ENCODE assay signal across 16 cellular contexts in the genomic region with DNA sequence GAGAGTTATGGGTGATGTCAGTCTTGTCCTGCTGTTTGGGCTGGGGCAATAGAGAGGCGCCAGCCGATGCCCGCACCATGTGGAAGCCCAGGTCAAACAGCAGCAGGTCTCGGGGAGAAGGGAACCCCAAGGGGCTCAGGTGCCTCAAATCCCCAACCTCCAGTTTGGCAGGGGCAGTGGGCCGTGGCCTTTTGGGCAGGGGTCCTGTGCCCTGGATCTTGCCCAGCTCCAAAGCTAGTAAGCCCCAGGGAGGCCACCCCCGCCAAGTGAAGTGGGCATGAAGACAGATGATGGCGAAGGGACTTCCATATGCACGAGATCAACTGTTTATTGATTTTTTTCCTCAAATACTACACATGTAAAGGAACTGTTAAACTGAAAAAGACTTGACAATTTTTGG. TPM values are rescaled to one million over a fixed set of nuclear protein-coding genes. Genes with fewer than 3 reads are reported as not detected.
DNase-seq lines count a peak whose midpoint lies in the region; ATAC-seq and TF ChIP-seq lines count a peak whose summit lies in the region.
"Had no signal": no experiment of that assay in that cellular context is flagged by ENCODE, and none has a peak within 500 bp of the region (broad histone marks: within the 10 kb centered on the region; RNA-seq: fewer than 3 reads in every experiment).

No MANE protein-coding gene starts in this region.

- peaks cover 11 to 12% of the 10 kb centered on the region in 2 donors for H3K4me1 ChIP-seq in breast epithelium
- peaks cover 3% of the 10 kb centered on the region for H3K4me1 ChIP-seq in mammary epithelial cell (ENCODE audit: insufficient read depth, low read length)
- H3K4me1 ChIP-seq in gastroesophageal sphincter, result peaks cover 0 to 29% (median 12%) of the 10 kb centered on the region in 3 donors
- peaks cover 8% of the 10 kb centered on the region for H3K4me1 ChIP-seq in prostate gland (replicated peaks)
- peaks cover 0 to 31% (median 17%) of the 10 kb centered on the region in 4 donors for H3K4me1 ChIP-seq in tibial artery
- no peaks in the 10 kb centered on the region for H3K4me1 ChIP-seq in effector memory CD4-positive, alpha-beta T cell (ENCODE audit: control insufficient read depth, insufficient read depth, low read length, poor library complexity, severe bottlenecking)

- WGBS in mammary epithelial cell (ENCODE audit: low coverage, missing lambda C conversion rate), result 95% methylated on average over 8 of the region's 8 CpGs
- WGBS in gastroesophageal sphincter (ENCODE audit: low coverage in 1 of 2), 2 donors, result 74 to 84% methylated on average over 3 to 5 of the region's 8 CpGs
- WGBS in prostate gland, result 86% methylated on average over 8 of the region's 8 CpGs

- intact Hi-C loops in breast epithelium (cut with DNase I; ENCODE audit: low total_unique reads), result no loop called here
- intact Hi-C loops in mammary epithelial cell (cut with micrococcal nuclease), result loop anchor here (5.0 kb wide), 3 partner anchors 88 to 223 kb away; no protein-coding TSS in a partner anchor
- intact Hi-C loops in prostate gland (cut with DNase I), result loop anchor here (5.0 kb wide), 3 partner anchors 98 to 163 kb away; partner anchors contain the start of gene PACSIN2
- intact Hi-C loops in tibial artery (cut with DNase I; ENCODE audit: low total_unique reads), result loop anchor here (10.0 kb wide), 1 partner anchor 145 kb away; the partner anchor contains the start of gene PACSIN2

- H3K79me2 ChIP-seq in mammary epithelial cell (ENCODE audit: insufficient read depth, low read length), result no peaks in the 10 kb centered on the region

- BruUV-seq in mammary epithelial cell (replicated peaks; lab: Mats Ljungman, UMichigan), result no TSS peak

- ATAC-seq in gastroesophageal sphincter, result no peak

- no peak overlapping the region for H3K9ac ChIP-seq in mammary epithelial cell (ENCODE audit: insufficient read depth, low read length)

- H4K20me1 ChIP-seq in mammary epithelial cell (ENCODE audit: insufficient read depth, low read length), result no peaks in the 10 kb centered on the region

- CTCF ChIA-PET in mammary epithelial cell (lab: Charles Lee; ENCODE audit: low non-redundant PET), result no interaction called here

- DNase-seq in breast epithelium (ENCODE audit: low spot score in 2 of 2) (no peak), mammary epithelial cell (no peak), prostate gland (ENCODE audit: low spot score) (no peak), tibial artery (no peak), NCI-H1048 (lab: John Stamatoyannopoulos, UW) (no peak), DMS 273 treated with DMSO at 0.1 percent for 48 hours (lab: John Stamatoyannopoulos, UW) (no peak)
- no peak for DNase-seq in effector memory CD4-positive, alpha-beta T cell
- DNase-seq: GDM1, HCEC 1CT, NCI-H1417, NCI-H1930, NCI-H748 treated with DMSO at 0.1 percent for 48 hours, RPMI8226 had no signal

- H3K4me3 ChIP-seq in breast epithelium (no peak overlapping the region), mammary epithelial cell (replicated peaks in 1 of 3; ENCODE audit: insufficient read depth in 1 of 3, low read depth in 2 of 3, low read length in 3 of 3) (no peak overlapping the region), gastroesophageal sphincter (no peak overlapping the region), prostate gland (no peak overlapping the region), tibial artery (no peak overlapping the region)
- no peak overlapping the region for H3K4me3 ChIP-seq in effector memory CD4-positive, alpha-beta T cell (ENCODE audit: insufficient read depth, low read depth, low read length, poor library complexity, severe bottlenecking)
- H3K4me3 ChIP-seq: BLaER1 treated with 17β-estradiol and CSF1 and Interleukin-3, amounts not matched to agents 10 nM and 100 nM had no signal

- H3K9me3 ChIP-seq in breast epithelium (no peaks in the 10 kb centered on the region), mammary epithelial cell (replicated peaks; ENCODE audit: insufficient read depth, low read length) (no peaks in the 10 kb centered on the region), gastroesophageal sphincter (no peaks in the 10 kb centered on the region), prostate gland (no peaks in the 10 kb centered on the region), tibial artery (no peaks in the 10 kb centered on the region)
- no peaks in the 10 kb centered on the region for H3K9me3 ChIP-seq in effector memory CD4-positive, alpha-beta T cell (ENCODE audit: control insufficient read depth, low read length)

- in situ Hi-C loops in mammary epithelial cell (cut with MboI; ENCODE audit: low sequenced_read_pairs in 2 of 2), result no loop called here

- TF ChIP-seq CTCF in breast epithelium (IDR thresholded peaks at IDR 0.05) (no peak), mammary epithelial cell (conservative IDR thresholded peaks at IDR 0.05 in 1 of 2, IDR thresholded peaks at IDR 0.05 in 1 of 2; ENCODE audit: extremely low read depth in 1 of 2, insufficient read depth in 1 of 2, low read depth in 1 of 2, low read length in 2 of 2) (no peak), gastroesophageal sphincter (IDR thresholded peaks at IDR 0.05) (no peak), prostate gland (IDR thresholded peaks at IDR 0.05) (no peak), tibial artery (IDR thresholded peaks at IDR 0.05) (no peak)

- H3K27me3 ChIP-seq in breast epithelium (no peaks in the 10 kb centered on the region), mammary epithelial cell (ENCODE audit: insufficient read depth, low read length) (no peaks in the 10 kb centered on the region), gastroesophageal sphincter (no peaks in the 10 kb centered on the region), prostate gland (replicated peaks; ENCODE audit: insufficient read depth) (no peaks in the 10 kb centered on the region), tibial artery (no peaks in the 10 kb centered on the region)
- no peaks in the 10 kb centered on the region for H3K27me3 ChIP-seq in effector memory CD4-positive, alpha-beta T cell (replicated peaks; ENCODE audit: control insufficient read depth, insufficient read depth, low read length, poor library complexity, severe bottlenecking)
- H3K27me3 ChIP-seq: BLaER1 treated with 17β-estradiol and CSF1 and Interleukin-3, amounts not matched to agents 10 nM and 100 nM had no signal

- H3K27ac ChIP-seq in breast epithelium (peak overlapping the region; percentile 66 to 80), mammary epithelial cell (ENCODE audit: insufficient read depth, low read depth, low read length) (no peak overlapping the region), gastroesophageal sphincter (peak overlapping the region in 3 of 4 donors; percentile 58 to 72 (median 71)), prostate gland (peak overlapping the region; percentile 81 to 89), tibial artery (peak overlapping the region; percentile 64 to 76)
- H3K27ac ChIP-seq in effector memory CD4-positive, alpha-beta T cell (ENCODE audit: insufficient read depth, low read length, poor library complexity, severe bottlenecking), result no peak overlapping the region
- H3K27ac ChIP-seq: 22Rv1 had no signal

- TF ChIP-seq EP300 in gastroesophageal sphincter (IDR thresholded peaks at IDR 0.05), result no peak

- dilution Hi-C loops in mammary epithelial cell (cut with HindIII; ENCODE audit: low sequenced_read_pairs), result no loop called here

- H3K4me2 ChIP-seq in mammary epithelial cell (ENCODE audit: insufficient read depth, low read depth, low read length), result no peak overlapping the region

- no peak overlapping the region for H2AFZ ChIP-seq in mammary epithelial cell (ENCODE audit: low read depth, low read length)

- TF ChIP-seq POLR2A in breast epithelium (IDR thresholded peaks at IDR 0.05) (no peak), gastroesophageal sphincter (IDR thresholded peaks at IDR 0.05) (no peak), prostate gland (IDR thresholded peaks at IDR 0.05) (no peak)

- H3K36me3 ChIP-seq in breast epithelium, result no peaks in the 10 kb centered on the region
- H3K36me3 ChIP-seq in mammary epithelial cell (ENCODE audit: insufficient read depth, low read length), result peaks cover 5% of the 10 kb centered on the region
- H3K36me3 ChIP-seq in gastroesophageal sphincter, result peaks cover 0 to 57% of the 10 kb centered on the region in 2 donors
- H3K36me3 ChIP-seq in prostate gland, result peaks cover 0 to 3% of the 10 kb centered on the region in 2 donors
- H3K36me3 ChIP-seq in tibial artery, result peaks cover 40 to 50% (median 49%) of the 10 kb centered on the region in 3 donors
- peaks cover 32% of the 10 kb centered on the region for H3K36me3 ChIP-seq in effector memory CD4-positive, alpha-beta T cell (ENCODE audit: control insufficient read depth, insufficient read depth, low read length)

RNA-seq across cellular contexts. Expression of gene ARFGAP3, which starts 12.4 kb away (rescaled TPM):
- 10 to 100 TPM; 51.2 to 90.7 (median 70.8) TPM for total RNA-seq in breast epithelium
- 10 to 100 TPM; 46.5 to 60.8 TPM for total RNA-seq in mammary epithelial cell
- 24.9 TPM for polyA plus RNA-seq in mammary epithelial cell
- 10.3 TPM for polyA minus RNA-seq in mammary epithelial cell
- total RNA-seq in gastroesophageal sphincter, result 10 to 100 TPM; 40.6 to 67.9 (median 49.1) TPM
- 100 to 1,000 TPM in 1 of 2 donors, 10 to 100 TPM in 1; 92.9 to 127 TPM for total RNA-seq in prostate gland

Comparison
In these comparisons a context has a peak if more than half of its experiments do, and no peak if none do; other contexts are left out.
1. H3K27ac ChIP-seq: peak in breast epithelium (2 of 2), gastroesophageal sphincter (3 of 4), prostate gland (2 of 2) and tibial artery (2 of 2); none in mammary epithelial cell (single experiment) and effector memory CD4-positive, alpha-beta T cell (single experiment).